ENCODE assay signal across 19 cellular contexts in genomic region chr5:71859515-71859914, GRCh38.
"Had no signal": no experiment of that assay in that cellular context is flagged by ENCODE, and none has a peak within 500 bp of the region (broad histone marks: within the 10 kb centered on the region; RNA-seq: fewer than 3 reads in every experiment).

No MANE protein-coding gene starts in this region.

- ATAC-seq: SK-N-SH treated with all-trans-retinoic acid at 6 μM for 48 hours had no signal

- DNase-seq: KBM-7, MV-4-11, NCI-H1048, NCI-H1105, NCI-H1417, NCI-H1436 treated with DMSO at 0.1 percent for 48 hours, NCI-H1694, NCI-H187 treated with DMSO at 0.1 percent for 48 hours, NCI-H2029 treated with DMSO at 0.1 percent for 48 hours, NCI-H2171 treated with DMSO at 0.1 percent for 48 hours, NCI-H345, NCI-H446 treated with DMSO at 0.1 percent for 48 hours, NCI-H510A treated with DMSO at 0.1 percent for 48 hours, NCI-H526, RPMI8226, SHP77 treated with DMSO at 0.1 percent for 48 hours, SJCRH30 had no signal

- H3K36me3 ChIP-seq: SJCRH30 had no signal

- H3K4me1 ChIP-seq: SJCRH30 had no signal

- H3K27ac ChIP-seq: HL-60, SJCRH30 had no signal

- H3K27me3 ChIP-seq: SJCRH30 had no signal

- H3K4me3 ChIP-seq: SJCRH30 had no signal
